8 cellular contexts compared by ENCODE assay signal in the genomic region with DNA sequence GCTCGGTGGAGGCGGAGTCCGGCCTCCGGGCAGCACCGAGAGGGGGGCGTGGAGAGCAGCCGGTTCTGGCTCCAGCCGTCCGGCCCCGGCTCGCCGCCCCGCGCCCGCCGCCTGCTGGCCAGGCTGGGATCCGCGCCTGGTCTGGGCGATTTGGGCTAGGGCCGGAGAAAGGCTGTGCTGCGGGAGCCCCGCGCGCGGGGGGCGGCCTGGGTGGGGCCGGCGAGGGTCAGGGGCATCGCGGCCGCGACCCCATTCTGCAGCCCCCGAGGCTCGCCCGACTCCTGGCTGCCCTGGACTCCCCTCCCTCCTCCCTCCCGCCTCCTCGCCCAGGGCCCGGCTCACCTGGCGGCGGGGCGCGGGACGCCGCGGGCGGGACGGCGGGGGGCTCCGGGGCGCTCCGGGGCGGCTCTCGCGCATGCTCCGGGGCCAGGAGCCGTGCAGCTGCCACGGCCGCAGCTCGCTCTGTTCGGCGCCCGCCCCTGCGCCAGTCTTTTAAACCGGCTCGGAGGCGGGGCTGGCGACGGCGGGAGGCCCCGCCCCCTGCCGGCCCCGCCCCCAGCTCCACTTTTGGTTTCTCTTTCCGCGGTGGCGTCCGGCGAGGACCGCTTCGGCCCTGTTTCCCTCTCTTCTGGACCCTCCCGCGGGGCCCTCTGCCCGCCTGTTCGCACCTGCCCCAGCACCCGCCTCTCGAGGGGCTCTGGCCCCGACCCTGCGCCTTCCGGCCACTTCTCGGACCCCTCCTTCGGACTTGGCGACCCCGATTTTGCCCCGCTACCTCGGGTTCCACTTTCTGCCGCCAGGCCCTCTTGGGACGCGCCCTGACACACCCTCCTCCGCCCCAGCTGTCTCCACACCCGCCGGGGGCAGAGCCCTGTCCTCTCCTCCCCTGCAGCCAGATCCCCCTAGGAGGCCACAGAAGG. TPM values are rescaled to one million over a fixed set of nuclear protein-coding genes. Genes with fewer than 3 reads are reported as not detected.
DNase-seq lines count a peak whose midpoint lies in the region; ATAC-seq and TF ChIP-seq lines count a peak whose summit lies in the region.

A gene with protein sequence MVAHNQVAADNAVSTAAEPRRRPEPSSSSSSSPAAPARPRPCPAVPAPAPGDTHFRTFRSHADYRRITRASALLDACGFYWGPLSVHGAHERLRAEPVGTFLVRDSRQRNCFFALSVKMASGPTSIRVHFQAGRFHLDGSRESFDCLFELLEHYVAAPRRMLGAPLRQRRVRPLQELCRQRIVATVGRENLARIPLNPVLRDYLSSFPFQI (minus strand): TSS at position 468 of the 920 bp plus-strand sequence. CDS start 726 bp downstream, outside the sequence.

- no peaks in the 10 kb centered on the region for H3K9me2 ChIP-seq in neural cell (ENCODE audit: insufficient read depth, low read length)

- H3K79me2 ChIP-seq in DND-41 (ENCODE audit: insufficient read depth, low read length) (peaks cover 65% of the 10 kb centered on the region), neural cell (replicated peaks; ENCODE audit: insufficient read depth, low read length) (no peaks in the 10 kb centered on the region)

- intact Hi-C loops in activated T-helper 2 cell treated with anti-CD3 and anti-CD28 coated beads, Interferon-gamma antibody, Interleukin-2, Interleukin-4, amounts not matched to agents 10 μg/mL and 5 μg/mL and 100 μg/mL, durations not matched to agents 14 hours and 24 hours and 36 hours (cut with micrococcal nuclease) = loop anchor here (1.0 to 10.0 kb wide), 4 partner anchors 55 to 539 kb away; a partner anchor contains a TSS

- H3K4me3 ChIP-seq in DND-41 (ENCODE audit: low read depth in 1 of 2, low read length in 2 of 2) = peak within 1 kb of the TSS; percentile 73 to 95
- peak within 1 kb of the TSS; percentile 81 for H3K4me3 ChIP-seq in Jurkat, Clone E6-1 (ENCODE audit: low read length)
- peak within 1 kb of the TSS; percentile 76 for H3K4me3 ChIP-seq in neural cell (ENCODE audit: low read length)

- no peaks in the 10 kb centered on the region for H3K27me3 Mint-ChIP-seq in activated T-helper 2 cell treated with anti-CD3 and anti-CD28 coated beads, Interferon-gamma antibody, Interleukin-2, Interleukin-4, amounts not matched to agents 10 μg/mL and 5 μg/mL and 100 μg/mL, durations not matched to agents 14 hours and 24 hours and 36 hours (ENCODE audit: low read depth)
- H3K27me3 Mint-ChIP-seq in stimulated activated naive CD8-positive, alpha-beta T cell treated with anti-CD3 and anti-CD28 coated beads, Interleukin-15, Interleukin-2, amounts not matched to agents 100 ng/mL and 50 ng/mL, for 24 hours = peaks cover 2% of the 10 kb centered on the region

- peaks cover 38% of the 10 kb centered on the region for H3K4me1 Mint-ChIP-seq in activated T-helper 2 cell treated with anti-CD3 and anti-CD28 coated beads, Interferon-gamma antibody, Interleukin-2, Interleukin-4, amounts not matched to agents 10 μg/mL and 5 μg/mL and 100 μg/mL, durations not matched to agents 14 hours and 24 hours and 36 hours (ENCODE audit: low read depth)
- H3K4me1 Mint-ChIP-seq in stimulated activated naive CD8-positive, alpha-beta T cell treated with anti-CD3 and anti-CD28 coated beads, Interleukin-15, Interleukin-2, amounts not matched to agents 100 ng/mL and 50 ng/mL, for 24 hours (ENCODE audit: low read depth) = peaks cover 55% of the 10 kb centered on the region

- DNase-seq in DND-41 (peak; percentile 89), RPMI7951 (ENCODE audit: low read depth) (peak; percentile 86), fibroblast of the conjunctiva (ENCODE audit: low read depth) (peak; percentile 67)
- DNase-seq in Jurkat, Clone E6-1 (ENCODE audit: low read depth, low spot score) = peak; percentile 66
- peak; percentile 90 for DNase-seq in activated T-helper 2 cell treated with anti-CD3 and anti-CD28 coated beads, Interferon-gamma antibody, Interleukin-2, Interleukin-4, amounts not matched to agents 10 μg/mL and 5 μg/mL and 100 μg/mL, durations not matched to agents 14 hours and 24 hours and 36 hours (ENCODE audit: low spot score)

- H2AFZ ChIP-seq in DND-41 (ENCODE audit: low read depth, low read length) (peak within 1 kb of the TSS; percentile 69), neural cell (ENCODE audit: low read depth, low read length) (no peak within 1 kb of the TSS)

- no peaks in the 10 kb centered on the region for H3F3A ChIP-seq in neural cell (ENCODE audit: insufficient read depth, low read length, poor library complexity, severe bottlenecking)

- TF ChIP-seq EP300 in neural cell (conservative IDR thresholded peaks at IDR 0.05; ENCODE audit: poor library complexity, severe bottlenecking) = no peak

- H3K27ac ChIP-seq in DND-41 (ENCODE audit: low read length) (peak within 1 kb of the TSS; percentile 95), neural cell (ENCODE audit: low read length) (no peak within 1 kb of the TSS)

- H3K27me3 ChIP-seq in DND-41 (ENCODE audit: insufficient read depth, low read length, poor library complexity) (no peaks in the 10 kb centered on the region), neural cell (ENCODE audit: insufficient read depth, low read depth, low read length) (peaks cover 39% of the 10 kb centered on the region)

- H3K4me3 Mint-ChIP-seq in activated T-helper 2 cell treated with anti-CD3 and anti-CD28 coated beads, Interferon-gamma antibody, Interleukin-2, Interleukin-4, amounts not matched to agents 10 μg/mL and 5 μg/mL and 100 μg/mL, durations not matched to agents 14 hours and 24 hours and 36 hours (ENCODE audit: low read depth) = peak within 1 kb of the TSS; percentile 99
- peak within 1 kb of the TSS; percentile 96 for H3K4me3 Mint-ChIP-seq in stimulated activated naive CD8-positive, alpha-beta T cell treated with anti-CD3 and anti-CD28 coated beads, Interleukin-15, Interleukin-2, amounts not matched to agents 100 ng/mL and 50 ng/mL, for 24 hours

- TF ChIP-seq CTCF in DND-41 (IDR thresholded peaks at IDR 0.05; ENCODE audit: borderline replicate concordance, extremely low read depth, low read length, poor library complexity, severe bottlenecking) (peak; percentile 75), neural cell (IDR thresholded peaks at IDR 0.05; ENCODE audit: poor library complexity, severe bottlenecking) (peak; percentile 80)

- H3K27ac Mint-ChIP-seq in activated T-helper 2 cell treated with anti-CD3 and anti-CD28 coated beads, Interferon-gamma antibody, Interleukin-2, Interleukin-4, amounts not matched to agents 10 μg/mL and 5 μg/mL and 100 μg/mL, durations not matched to agents 14 hours and 24 hours and 36 hours = peak within 1 kb of the TSS; percentile 97
- H3K27ac Mint-ChIP-seq in stimulated activated naive CD8-positive, alpha-beta T cell treated with anti-CD3 and anti-CD28 coated beads, Interleukin-15, Interleukin-2, amounts not matched to agents 100 ng/mL and 50 ng/mL, for 24 hours = peak within 1 kb of the TSS; percentile 98

- ATAC-seq in DND-41 (ENCODE audit: insufficient read depth, low read depth) = peak; percentile 61
- peak; percentile 44 for ATAC-seq in GM21717 (IDR thresholded peaks at IDR 0.05; ENCODE audit: unreplicated experiment)

- H3K4me2 ChIP-seq in DND-41 (ENCODE audit: insufficient read depth, low read length) = peak within 1 kb of the TSS; percentile 93
- no peak within 1 kb of the TSS for H3K4me2 ChIP-seq in neural cell (ENCODE audit: low read length)

- peak; percentile 56 for TF ChIP-seq RAD21 in neural cell (conservative IDR thresholded peaks at IDR 0.05)

- peaks cover 60% of the 10 kb centered on the region for H3K4me1 ChIP-seq in DND-41 (ENCODE audit: insufficient read depth, low read length)

- H3K9me3 Mint-ChIP-seq in activated T-helper 2 cell treated with anti-CD3 and anti-CD28 coated beads, Interferon-gamma antibody, Interleukin-2, Interleukin-4, amounts not matched to agents 10 μg/mL and 5 μg/mL and 100 μg/mL, durations not matched to agents 14 hours and 24 hours and 36 hours = no peaks in the 10 kb centered on the region
- no peaks in the 10 kb centered on the region for H3K9me3 Mint-ChIP-seq in stimulated activated naive CD8-positive, alpha-beta T cell treated with anti-CD3 and anti-CD28 coated beads, Interleukin-15, Interleukin-2, amounts not matched to agents 100 ng/mL and 50 ng/mL, for 24 hours

- peaks cover 44% of the 10 kb centered on the region for H3K36me3 Mint-ChIP-seq in activated T-helper 2 cell treated with anti-CD3 and anti-CD28 coated beads, Interferon-gamma antibody, Interleukin-2, Interleukin-4, amounts not matched to agents 10 μg/mL and 5 μg/mL and 100 μg/mL, durations not matched to agents 14 hours and 24 hours and 36 hours (ENCODE audit: low read depth)
- H3K36me3 Mint-ChIP-seq in stimulated activated naive CD8-positive, alpha-beta T cell treated with anti-CD3 and anti-CD28 coated beads, Interleukin-15, Interleukin-2, amounts not matched to agents 100 ng/mL and 50 ng/mL, for 24 hours (ENCODE audit: low read depth) = peaks cover 30% of the 10 kb centered on the region

- H4K20me1 ChIP-seq in DND-41 (ENCODE audit: insufficient read depth, low read length) (peaks cover 46% of the 10 kb centered on the region), neural cell (ENCODE audit: insufficient read depth) (no peaks in the 10 kb centered on the region)

- peaks cover 49% of the 10 kb centered on the region for H3K36me3 ChIP-seq in DND-41 (ENCODE audit: insufficient read depth, low read length)
- no peaks in the 10 kb centered on the region for H3K36me3 ChIP-seq in neural cell (ENCODE audit: insufficient read depth, low read length)

- H3K9me3 ChIP-seq in DND-41 (ENCODE audit: insufficient read depth, low read length, severe bottlenecking) (no peaks in the 10 kb centered on the region), neural cell (ENCODE audit: low read length) (no peaks in the 10 kb centered on the region)

- H3K9ac ChIP-seq in DND-41 (ENCODE audit: low read depth, low read length) = peak within 1 kb of the TSS; percentile 92
- peak within 1 kb of the TSS; percentile 53 for H3K9ac ChIP-seq in neural cell (ENCODE audit: low read length)

RNA-seq across cellular contexts. Expression of the gene that starts here (rescaled TPM):
- polyA plus RNA-seq in Jurkat, Clone E6-1 (2012; ENCODE audit: insufficient read depth, insufficient read length) = 2.2 TPM
- 17.1 and 21.2 TPM in 2 replicates for total RNA-seq in RPMI7951 (2014; rRNA removed; shearing (Covaris generic))
- 217 and 219 TPM in 2 replicates for total RNA-seq in activated T-helper 2 cell treated with anti-CD3 and anti-CD28 coated beads, Interferon-gamma antibody, Interleukin-2, Interleukin-4, amounts not matched to agents 10 μg/mL and 5 μg/mL and 100 μg/mL, durations not matched to agents 14 hours and 24 hours and 36 hours
- polyA plus RNA-seq in neural cell = not detected in 2 replicates
- 0.49 TPM in 1 of 2 replicates, not detected in the other for polyA minus RNA-seq in neural cell
